20 cellular contexts compared by ENCODE assay signal in the genomic region with DNA sequence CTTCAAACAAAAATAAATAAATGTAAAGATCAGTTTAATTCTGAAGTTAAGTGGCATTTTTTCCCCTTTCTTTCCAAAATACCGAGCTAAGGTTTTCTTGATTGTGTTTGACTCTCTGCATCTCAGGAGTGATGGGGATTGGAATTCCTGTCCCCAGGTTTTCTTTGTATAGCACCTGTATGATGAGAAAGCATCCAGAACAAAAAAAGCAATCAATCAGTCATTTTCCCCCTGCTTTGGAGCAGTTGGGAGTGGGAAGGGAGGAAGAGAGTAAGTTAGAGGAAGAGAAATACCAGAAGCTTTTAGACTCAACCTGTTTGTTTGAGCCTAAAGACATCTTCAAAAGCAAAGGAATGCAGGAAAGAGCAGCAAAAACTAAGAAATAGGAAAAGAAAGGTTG.
DNase-seq lines count a peak whose midpoint lies in the region; ATAC-seq, FAIRE-seq and TF ChIP-seq lines count a peak whose summit lies in the region.
"Had no signal": no experiment of that assay in that cellular context is flagged by ENCODE, and none has a peak within 500 bp of the region (broad histone marks: within the 10 kb centered on the region; RNA-seq: fewer than 3 reads in every experiment).

No MANE protein-coding gene starts in this region.

- H3K27ac ChIP-seq in H1 (ENCODE audit: low read depth, low read length), result no peak overlapping the region; the same call in 1 of the 2 replicates
- peak overlapping the region; percentile 56 for H3K27ac ChIP-seq in iPS-18a (ENCODE audit: low read length)
- no peak overlapping the region for H3K27ac ChIP-seq in prostate gland
- H3K27ac ChIP-seq: 22Rv1, A549, C4-2B had no signal

- no peaks in the 10 kb centered on the region for H3K9me3 Mint-ChIP-seq in activated T-cell treated with anti-CD3 and anti-CD28 coated beads, Interleukin-2, amount 50 U/mL, for 24 hours
- H3K9me3 Mint-ChIP-seq: CD4-positive, alpha-beta T cell had no signal

- no peak overlapping the region for H3K4me3 Mint-ChIP-seq in activated T-cell treated with anti-CD3 and anti-CD28 coated beads, Interleukin-2, amount 50 U/mL, for 24 hours
- H3K4me3 Mint-ChIP-seq: CD4-positive, alpha-beta T cell had no signal

- H2BK120ac ChIP-seq in H1 (replicated peaks; ENCODE audit: low read depth, low read length), result no peak overlapping the region

- no peak overlapping the region for H3K4ac ChIP-seq in H1 (replicated peaks; ENCODE audit: insufficient read length, low read depth, low read length)

- H4K20me1 ChIP-seq in H1 (replicated peaks in 1 of 2; ENCODE audit: control insufficient read depth in 1 of 2, insufficient read depth in 2 of 2, low read length in 2 of 2), result no peaks in the 10 kb centered on the region

- H3K9ac ChIP-seq in H1 (replicated peaks in 1 of 4; ENCODE audit: extremely low read depth in 1 of 4, low read depth in 3 of 4, low read length in 3 of 4) (no peak overlapping the region), iPS-18a (ENCODE audit: low read length) (peak overlapping the region; percentile 0)

- no peak overlapping the region for H3K4me3 ChIP-seq in H1 (ENCODE audit: extremely low read depth in 1 of 4, insufficient read depth in 2 of 4, low read depth in 3 of 4, low read length in 4 of 4)
- no peak overlapping the region for H3K4me3 ChIP-seq in iPS-18a (ENCODE audit: low read length)
- H3K4me3 ChIP-seq in prostate gland, result no peak overlapping the region
- H3K4me3 ChIP-seq: A549 had no signal

- H3K79me2 ChIP-seq in H1 (ENCODE audit: control insufficient read depth in 1 of 2, insufficient read depth in 2 of 2, low read length in 2 of 2), result no peaks in the 10 kb centered on the region

- no peak overlapping the region for H2BK5ac ChIP-seq in H1 (ENCODE audit: low read depth, low read length)

- no peak overlapping the region for H2BK20ac ChIP-seq in H1 (ENCODE audit: low read length)

- no peak overlapping the region for H3K23ac ChIP-seq in H1 (ENCODE audit: insufficient read length)

- DNase-seq in activated T-cell treated with anti-CD3 and anti-CD28 coated beads, Interleukin-2, amount 50 U/mL, for 24 hours, result no peak
- DNase-seq in activated T-cell treated with anti-CD3 and anti-CD28 coated beads, Interleukin-2, amount 50 U/mL, for 1 hour, result no peak
- DNase-seq in H1 (ENCODE audit: low read depth in 1 of 2, low spot score in 2 of 2), result no peak
- no peak for DNase-seq in NCI-H187 treated with DMSO at 0.1 percent for 48 hours (lab: John Stamatoyannopoulos, UW)
- DNase-seq in T-helper 1 cell, result no peak
- DNase-seq in prostate gland (ENCODE audit: low spot score), result no peak
- DNase-seq: AML-193; Caco-2; CD4-positive, alpha-beta T cell; DMS153; DMS79; GDM1; GOT3; HCEC 1CT had no signal

- no peaks in the 10 kb centered on the region for H3K4me1 Mint-ChIP-seq in activated T-cell treated with anti-CD3 and anti-CD28 coated beads, Interleukin-2, amount 50 U/mL, for 24 hours (ENCODE audit: low read depth)

- H4K5ac ChIP-seq in H1 (ENCODE audit: insufficient read length, low read depth, low read length), result peak overlapping the region; percentile 71

- H3K27me3 Mint-ChIP-seq in activated T-cell treated with anti-CD3 and anti-CD28 coated beads, Interleukin-2, amount 50 U/mL, for 24 hours, result no peaks in the 10 kb centered on the region
- H3K27me3 Mint-ChIP-seq: CD4-positive, alpha-beta T cell had no signal

- H2AFZ ChIP-seq in H1 (ENCODE audit: low read length), result no peak overlapping the region

- H3K18ac ChIP-seq in H1 (ENCODE audit: extremely low read depth, low read length), result no peak overlapping the region

- H2BK12ac ChIP-seq in H1 (ENCODE audit: low read depth, low read length), result no peak overlapping the region

- CTCF ChIA-PET in H1 (lab: Charles Lee; ENCODE audit: partially characterized antibody), result interaction anchor here (0.5 kb wide), 1 partner anchor 324 kb away, joined by 3 read pairs; no protein-coding TSS in a partner anchor

- FAIRE-seq in H1 (lab: Jason Lieb, UNC), result peak; percentile 60
- FAIRE-seq: A549, D721Med had no signal

- TF ChIP-seq CTCF in H1 (IDR thresholded peaks at IDR 0.05; ENCODE audit: control extremely low read depth in 1 of 3, insufficient read depth in 1 of 3, low read depth in 1 of 3, low read length in 3 of 3) (no peak), prostate gland (IDR thresholded peaks at IDR 0.05) (no peak)

- no peak overlapping the region for H2AK5ac ChIP-seq in H1 (ENCODE audit: low read depth, low read length)

- no peak overlapping the region for H3K14ac ChIP-seq in H1 (ENCODE audit: insufficient read length)

- no peaks in the 10 kb centered on the region for H3K36me3 ChIP-seq in H1 (ENCODE audit: control insufficient read depth in 2 of 4, insufficient read depth in 4 of 4, low read length in 3 of 4)
- no peaks in the 10 kb centered on the region for H3K36me3 ChIP-seq in iPS-18a (ENCODE audit: control insufficient read depth, low read depth, low read length)
- H3K36me3 ChIP-seq in prostate gland, result no peaks in the 10 kb centered on the region

- no peak overlapping the region for H2BK15ac ChIP-seq in H1 (ENCODE audit: low read length)

- ATAC-seq in HG02840 (IDR thresholded peaks at IDR 0.05; ENCODE audit: low FRiP score, unreplicated experiment), result no peak
- ATAC-seq: A549 had no signal

- peak overlapping the region; percentile 18 for H3K27ac Mint-ChIP-seq in activated T-cell treated with anti-CD3 and anti-CD28 coated beads, Interleukin-2, amount 50 U/mL, for 24 hours
- H3K27ac Mint-ChIP-seq: CD4-positive, alpha-beta T cell had no signal

- no peak overlapping the region for H3K4me2 ChIP-seq in H1 (ENCODE audit: insufficient read depth in 1 of 2, low read depth in 2 of 2, low read length in 2 of 2)
- H3K4me2 ChIP-seq: A549 had no signal

- no peak overlapping the region for H4K91ac ChIP-seq in H1 (replicated peaks; ENCODE audit: insufficient read length, low read length)

- no peak for TF ChIP-seq RAD21 in H1 (IDR thresholded peaks at IDR 0.05 in 1 of 2, conservative IDR thresholded peaks at IDR 0.05 in 1 of 2; ENCODE audit: low read depth in 2 of 2, low read length in 2 of 2)

- peaks cover 31% of the 10 kb centered on the region for H3K36me3 Mint-ChIP-seq in activated T-cell treated with anti-CD3 and anti-CD28 coated beads, Interleukin-2, amount 50 U/mL, for 24 hours (ENCODE audit: low read depth)

- POLR2A ChIA-PET in H1 (lab: Charles Lee; ENCODE audit: partially characterized antibody), result no interaction called here

- peaks cover 2 to 4% (median 3%) of the 10 kb centered on the region in 4 experiments; a peak in 6 of 7 replicates for H3K4me1 ChIP-seq in H1 (replicated peaks in 1 of 4; ENCODE audit: control insufficient read depth in 3 of 4, insufficient read depth in 4 of 4, low read length in 3 of 4)
- peaks cover 14% of the 10 kb centered on the region for H3K4me1 ChIP-seq in iPS-18a (ENCODE audit: control insufficient read depth, low read depth, low read length)
- no peaks in the 10 kb centered on the region for H3K4me1 ChIP-seq in prostate gland (replicated peaks)
- H3K4me1 ChIP-seq: A549, Caco-2 had no signal

- no peaks in the 10 kb centered on the region for H3K9me3 ChIP-seq in H1 (ENCODE audit: insufficient read depth in 2 of 2, low read depth in 1 of 2, low read length in 1 of 2)
- H3K9me3 ChIP-seq in iPS-18a (ENCODE audit: control insufficient read depth, low read depth, low read length), result no peaks in the 10 kb centered on the region
- H3K9me3 ChIP-seq in prostate gland, result no peaks in the 10 kb centered on the region
- H3K9me3 ChIP-seq: A549, Caco-2 had no signal

- WGBS in H1 (ENCODE audit: extremely low coverage in 1 of 2, insufficient coverage in 1 of 2, insufficient read length in 1 of 2, insufficient replicate concordance in 2 of 2, low coverage in 1 of 2, low lambda C conversion rate in 2 of 2, missing lambda C conversion rate in 1 of 2), 2 experiments, result 39% methylated on average over 1 of the region's 1 CpG; no CpG with 5 or more reads in 1 of the 2 experiments
- WGBS in prostate gland, result 91% methylated on average over 1 of the region's 1 CpG

- H3K56ac ChIP-seq in H1 (replicated peaks; ENCODE audit: insufficient read length, low read depth, low read length), result no peak overlapping the region

- H3K27me3 ChIP-seq in H1 (replicated peaks in 1 of 4; ENCODE audit: control insufficient read depth in 3 of 4, extremely low read depth in 1 of 4, insufficient read depth in 3 of 4, low read length in 3 of 4) (no peaks in the 10 kb centered on the region), iPS-18a (ENCODE audit: control insufficient read depth, insufficient read depth, low read length) (no peaks in the 10 kb centered on the region), prostate gland (replicated peaks; ENCODE audit: insufficient read depth) (no peaks in the 10 kb centered on the region)

- no peak for TF ChIP-seq EP300 in H1 (IDR thresholded peaks at IDR 0.05; ENCODE audit: borderline replicate concordance in 1 of 2, low read depth in 2 of 2, low read length in 2 of 2)

- H3K79me1 ChIP-seq in H1 (ENCODE audit: low read depth, low read length), result no peaks in the 10 kb centered on the region

- H3K23me2 ChIP-seq in H1 (ENCODE audit: low read depth, low read length), result no peaks in the 10 kb centered on the region; the same call in 1 of the 2 replicates

- H4K8ac ChIP-seq in H1 (ENCODE audit: extremely low read depth, insufficient read depth, low read length), result no peak overlapping the region

- no peak for TF ChIP-seq POLR2A in H1 (IDR thresholded peaks at IDR 0.05; ENCODE audit: control extremely low read depth in 1 of 2, low read depth in 2 of 2, low read length in 2 of 2)
- TF ChIP-seq POLR2A in prostate gland (IDR thresholded peaks at IDR 0.05), result no peak

- intact Hi-C loops in prostate gland (cut with DNase I), result no loop called here

TF ChIP-seq in H1, 55 proteins besides CTCF, POLR2A, EP300 and RAD21:
- 0 out of 4 replicates have a peak, but pooled peaks of 1 of the 2 experiments have one; percentile 30 for TF ChIP-seq HDAC2 (IDR thresholded peaks at IDR 0.05; ENCODE audit: borderline replicate concordance in 1 of 2, low read depth in 2 of 2, low read length in 2 of 2)
- no peak for TF ChIP-seq SIN3A (conservative IDR thresholded peaks at IDR 0.05 in 1 of 2, IDR thresholded peaks at IDR 0.05 in 1 of 2; ENCODE audit: low read depth in 1 of 2, low read length in 2 of 2)
